ENCODE assay signal across 17 cellular contexts in genomic region chr4:175874290-175874689, GRCh38.
"Had no signal": no experiment of that assay in that cellular context is flagged by ENCODE, and none has a peak within 500 bp of the region (broad histone marks: within the 10 kb centered on the region; RNA-seq: fewer than 3 reads in every experiment).

No MANE protein-coding gene starts in this region.

- H3K36me3 ChIP-seq: colonic mucosa, esophagus squamous epithelium, left lung, suprapubic skin had no signal

- H3K27me3 ChIP-seq: colonic mucosa, esophagus squamous epithelium, left lung, suprapubic skin had no signal

- FAIRE-seq: astrocyte had no signal

- H3K4me1 ChIP-seq: colonic mucosa, esophagus squamous epithelium, left lung, suprapubic skin had no signal

- H3K4me3 ChIP-seq: colonic mucosa, esophagus squamous epithelium, left lung, mucosa of descending colon, suprapubic skin had no signal

- H3K27ac ChIP-seq: colonic mucosa, esophagus squamous epithelium, left lung, suprapubic skin had no signal

- DNase-seq: activated CD4-positive, alpha-beta T cell treated with anti-CD3 and anti-CD28 coated beads for 4 hours; activated CD8-positive, alpha-beta memory T cell treated with anti-CD3 and anti-CD28 coated beads, Interleukin-2, amount 50 U/mL, for 48 hours; activated CD8-positive, alpha-beta T cell treated with anti-CD3 and anti-CD28 coated beads for 36 hours; caudate nucleus; colonic mucosa; esophagus squamous epithelium; foreskin fibroblast; head of caudate nucleus; islet precursor cell; left lung; mucosa of descending colon; naive thymus-derived CD8-positive, alpha-beta T cell; nucleus accumbens; stimulated activated CD4-positive, alpha-beta T cell treated with anti-CD3 and anti-CD28 coated beads, Interleukin-2, amount 100 ng/mL, for 24 hours; stimulated activated naive CD4-positive, alpha-beta T cell treated with Interleukin-2 at 50 U/mL for 16 hours had no signal

- H3K9me3 ChIP-seq: colonic mucosa, mucosa of descending colon, suprapubic skin had no signal
